In genomic region chr17:4719146-4719545, GRCh38 we compare ENCODE assay signal across 10 cellular contexts. TPM values are rescaled to one million over a fixed set of nuclear protein-coding genes. Genes with fewer than 3 reads are reported as not detected.
"Had no signal": no experiment of that assay in that cellular context is flagged by ENCODE, and none has a peak within 500 bp of the region (broad histone marks: within the 10 kb centered on the region; RNA-seq: fewer than 3 reads in every experiment).

No MANE protein-coding gene starts in this region.

- H3K27ac Mint-ChIP-seq: activated naive CD4-positive, alpha-beta T cell treated with anti-CD3 and anti-CD28 coated beads for 36 hours had no signal

- DNase-seq: activated CD4-positive, alpha-beta T cell treated with anti-CD3 and anti-CD28 coated beads for 4 hours; activated naive CD4-positive, alpha-beta T cell treated with anti-CD3 and anti-CD28 coated beads for 36 hours; amygdala; effector memory CD4-positive, alpha-beta T cell; hippocampal formation; kidney glomerular epithelial cell; SJCRH30; SW 1271; T1000; tibial artery had no signal

- H3K4me3 Mint-ChIP-seq: activated naive CD4-positive, alpha-beta T cell treated with anti-CD3 and anti-CD28 coated beads for 36 hours had no signal

- H3K9me3 Mint-ChIP-seq: activated naive CD4-positive, alpha-beta T cell treated with anti-CD3 and anti-CD28 coated beads for 36 hours had no signal

RNA-seq across cellular contexts. Expression of gene ZMYND15, which starts 20.5 kb away (rescaled TPM):
- total RNA-seq: SJCRH30 had no signal

RNA-seq across cellular contexts. Expression of gene CXCL16, which starts 20.6 kb away (rescaled TPM):
- total RNA-seq: SJCRH30 had no signal
